In the genomic region with DNA sequence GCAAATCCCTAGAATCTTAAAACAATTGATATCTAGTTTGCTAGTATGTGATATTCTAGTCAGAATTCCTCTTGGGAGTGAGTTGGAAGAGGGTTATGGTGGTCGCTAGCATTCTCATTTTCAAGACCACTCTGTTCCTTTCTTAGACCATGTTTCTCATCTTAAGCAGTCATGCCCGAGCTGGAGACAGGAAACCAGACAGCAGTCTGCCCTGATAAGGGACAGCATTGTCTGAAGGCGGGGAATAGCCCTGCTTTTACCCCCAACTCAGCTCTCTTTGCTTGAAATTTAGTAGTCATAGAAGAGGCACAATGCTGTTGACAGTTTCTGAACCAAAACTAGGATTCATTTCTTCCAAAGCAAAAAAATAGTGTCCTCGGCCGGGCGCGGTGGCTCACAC, we compare ENCODE assay signal across 11 cellular contexts. TPM values are rescaled to one million over a fixed set of nuclear protein-coding genes. Genes with fewer than 3 reads are reported as not detected.
DNase-seq lines count a peak whose midpoint lies in the region; ATAC-seq, FAIRE-seq and TF ChIP-seq lines count a peak whose summit lies in the region.
"Had no signal": no experiment of that assay in that cellular context is flagged by ENCODE, and none has a peak within 500 bp of the region (broad histone marks: within the 10 kb centered on the region; RNA-seq: fewer than 3 reads in every experiment).

No MANE protein-coding gene starts in this region.

- H3F3A ChIP-seq in SK-N-SH (replicated peaks; ENCODE audit: insufficient read depth), result peaks cover 23% of the 10 kb centered on the region

- in situ Hi-C loops in GM12878 (cut with MboI), result no loop called here
- in situ Hi-C loops in G401 (cut with HindIII; ENCODE audit: low sequenced_read_pairs), result loop anchor here (10.0 kb wide), 1 partner anchor 84 kb away; no protein-coding TSS in a partner anchor

- TF ChIP-seq EP300 in SK-N-SH (IDR thresholded peaks at IDR 0.05; ENCODE audit: borderline replicate concordance in 1 of 2, low read depth in 1 of 2, low read length in 1 of 2) (no peak), GM12878 (IDR thresholded peaks at IDR 0.05; ENCODE audit: borderline replicate concordance in 1 of 2, control insufficient read depth in 1 of 2, low read depth in 2 of 2, low read length in 2 of 2) (no peak)

- CTCF ChIA-PET in SK-N-SH (lab: Yijun Ruan, JAX), result interaction anchor here (0.9 to 5.2 kb wide), 3 partner anchors 9 to 490 kb away, joined by 3 to 27 read pairs (median 3); no protein-coding TSS in a partner anchor
- CTCF ChIA-PET in GM12878 (lab: Yijun Ruan, JAX), result interaction anchor here (0.6 to 5.5 kb wide), 5 partner anchors 13 to 599 kb away, joined by 3 to 67 read pairs (median 11); no protein-coding TSS in a partner anchor

- BruUV-seq in GM12878 (replicated peaks; lab: Mats Ljungman, UMichigan), result no TSS peak

- no peak for TF ChIP-seq POLR2A in GM12878 (IDR thresholded peaks at IDR 0.05; ENCODE audit: low read depth, low read length)
- TF ChIP-seq POLR2A in lower leg skin (IDR thresholded peaks at IDR 0.05), result no peak

- H3K27me3 ChIP-seq in SK-N-SH (ENCODE audit: insufficient read depth), result no peaks in the 10 kb centered on the region
- H3K27me3 ChIP-seq in GM12878 (replicated peaks in 1 of 2; ENCODE audit: control insufficient read depth in 2 of 2, insufficient read depth in 2 of 2, low read length in 1 of 2), result peaks cover 0 to 4% of the 10 kb centered on the region in 2 experiments; a peak in 1 of 4 replicates
- no peaks in the 10 kb centered on the region for H3K27me3 ChIP-seq in lower lobe of right lung (ENCODE audit: low read depth)

- ATAC-seq in SK-N-SH treated with all-trans-retinoic acid at 6 μM for 48 hours, result no peak
- ATAC-seq in GM12878, result no peak
- no peak for ATAC-seq in lower lobe of right lung

- peaks cover 0 to 3% of the 10 kb centered on the region in 2 experiments for H3K36me3 ChIP-seq in SK-N-SH (replicated peaks in 1 of 2; ENCODE audit: control insufficient read depth in 1 of 2, insufficient read depth in 2 of 2, low read length in 1 of 2)
- no peaks in the 10 kb centered on the region for H3K36me3 ChIP-seq in GM12878 (ENCODE audit: control insufficient read depth in 2 of 2, insufficient read depth in 2 of 2, low read length in 1 of 2)
- no peaks in the 10 kb centered on the region for H3K36me3 ChIP-seq in lower lobe of right lung

- H3K9me2 ChIP-seq in SK-N-SH, result no peaks in the 10 kb centered on the region

- POLR2A ChIA-PET in SK-N-SH (lab: Yijun Ruan, JAX) (no interaction called here), GM12878 (lab: Charles Lee) (interaction anchor here (0.9 kb wide), 1 partner anchor 349 kb away, joined by 4 read pairs; no protein-coding TSS in a partner anchor)

- H3K4me2 ChIP-seq in SK-N-SH, result peak overlapping the region; percentile 83
- H3K4me2 ChIP-seq in GM12878 (ENCODE audit: control insufficient read depth, insufficient read depth), result peak overlapping the region; percentile 21; the same call in 1 of the 2 replicates

- H3K79me2 ChIP-seq in SK-N-SH (ENCODE audit: insufficient read depth) (peaks cover 98% of the 10 kb centered on the region), GM12878 (ENCODE audit: control insufficient read depth, insufficient read depth, low read length) (peaks cover 83% of the 10 kb centered on the region)

- H3K4me3 ChIP-seq in SK-N-SH (ENCODE audit: low read depth in 2 of 2, low read length in 1 of 2) (no peak overlapping the region), GM12878 (no peak overlapping the region), lower lobe of right lung (peak overlapping the region; percentile 18), lower leg skin (ENCODE audit: low read depth, poor library complexity, severe bottlenecking) (no peak overlapping the region)

- 81% methylated on average over 7 of the region's 7 CpGs for WGBS in SK-N-SH (ENCODE audit: low lambda C conversion rate)
- 69% methylated on average over 7 of the region's 7 CpGs for WGBS in GM12878 (ENCODE audit: insufficient coverage, insufficient replicate concordance, low lambda C conversion rate, missing lambda C conversion rate)
- 69 to 74% methylated on average over 7 of the region's 7 CpGs for WGBS in lower leg skin, 2 donors

- TF ChIP-seq CTCF in SK-N-SH (IDR thresholded peaks at IDR 0.05) (no peak), GM12878 (IDR thresholded peaks at IDR 0.05 in 2 of 3, conservative IDR thresholded peaks at IDR 0.05 in 1 of 3; ENCODE audit: control insufficient read depth in 2 of 3, extremely low read depth in 1 of 3, insufficient read depth in 1 of 3, low read depth in 3 of 3, low read length in 3 of 3) (no peak), lower lobe of right lung (IDR thresholded peaks at IDR 0.05) (no peak), lower leg skin (IDR thresholded peaks at IDR 0.05) (no peak)

- H3K9ac ChIP-seq in SK-N-SH (no peak overlapping the region; the same call in 1 of the 2 replicates), GM12878 (ENCODE audit: control insufficient read depth, insufficient read depth, low read length) (peak overlapping the region; percentile 22; the same call in 1 of the 2 replicates)

- H2AFZ ChIP-seq in SK-N-SH (ENCODE audit: low read depth), result no peak overlapping the region
- H2AFZ ChIP-seq in GM12878 (ENCODE audit: control insufficient read depth, low read depth, low read length), result no peak overlapping the region

- no peaks in the 10 kb centered on the region for H3K9me3 ChIP-seq in SK-N-SH
- no peaks in the 10 kb centered on the region for H3K9me3 ChIP-seq in GM12878 (replicated peaks; ENCODE audit: control insufficient read depth, insufficient read depth, low read length)
- no peaks in the 10 kb centered on the region for H3K9me3 ChIP-seq in lower lobe of right lung

- peaks cover 50% of the 10 kb centered on the region for H4K20me1 ChIP-seq in SK-N-SH (ENCODE audit: insufficient read depth)
- no peaks in the 10 kb centered on the region for H4K20me1 ChIP-seq in GM12878 (ENCODE audit: control insufficient read depth, insufficient read depth)

- SMC1A ChIA-PET in GM12878 (lab: Charles Lee; ENCODE audit: uncharacterized antibody, unreplicated experiment), result interaction anchor here (1.0 to 8.4 kb wide), 9 partner anchors 61 to 609 kb away, joined by 3 to 82 read pairs (median 5); no protein-coding TSS in a partner anchor

- H3K27ac ChIP-seq in SK-N-SH (ENCODE audit: low read depth in 2 of 2, low read length in 1 of 2) (peak overlapping the region; percentile 97 to 99; a peak in 2 of 4 replicates), GM12878 (ENCODE audit: control insufficient read depth, insufficient read depth) (0 out of 2 replicates have a peak overlapping the region, but pooled peaks have one; percentile 34), lower lobe of right lung (peak overlapping the region; percentile 100), substantia nigra (ENCODE audit: low read depth, low read length, poor library complexity, severe bottlenecking) (peak overlapping the region; percentile 39)

- RAD21 ChIA-PET in GM12878 (lab: Charles Lee; ENCODE audit: unreplicated experiment), result interaction anchor here (7.0 to 7.2 kb wide), 2 partner anchors 350 to 489 kb away, joined by 48 to 66 read pairs; no protein-coding TSS in a partner anchor

- H3K4me1 ChIP-seq in SK-N-SH (ENCODE audit: control insufficient read depth in 1 of 2, insufficient read depth in 2 of 2, low read depth in 1 of 2, low read length in 1 of 2), result peaks cover 63 to 66% of the 10 kb centered on the region in 2 experiments
- peaks cover 47% of the 10 kb centered on the region for H3K4me1 ChIP-seq in GM12878 (ENCODE audit: control insufficient read depth, insufficient read depth, low read length)
- H3K4me1 ChIP-seq in lower lobe of right lung, result peaks cover 78% of the 10 kb centered on the region

- FAIRE-seq in GM12878 (lab: Jason Lieb, UNC), result no peak

- no peak for DNase-seq in SK-N-SH
- DNase-seq in GM12878 (ENCODE audit: low read depth, low spot score), result no peak
- DNase-seq in lower lobe of right lung, result no peak
- DNase-seq in substantia nigra (lab: John Stamatoyannopoulos, UW), result no peak
- no peak for DNase-seq in activated effector memory CD4-positive, alpha-beta T cell treated with Interleukin-2 at 50 U/mL for 16 hours
- DNase-seq in lower leg skin (ENCODE audit: low spot score in 2 of 2), result no peak
- no peak for DNase-seq in G401 (ENCODE audit: low spot score)
- DNase-seq: 8988T; activated CD4-positive, alpha-beta T cell treated with anti-CD3 and anti-CD28 coated beads for 1 hour; NCI-H2029 had no signal

- intact Hi-C loops in GM12878 (cut with micrococcal nuclease; ENCODE audit: unreplicated experiment), result loop anchor here (5.0 kb wide), 1 partner anchor 147 kb away; no protein-coding TSS in a partner anchor
- intact Hi-C loops in lower lobe of right lung (cut with DNase I), result loop anchor here (5.0 kb wide), 1 partner anchor 352 kb away; no protein-coding TSS in a partner anchor
- intact Hi-C loops in lower leg skin (cut with DNase I; ENCODE audit: low total_unique reads), result no loop called here

- no peak for TF ChIP-seq RAD21 in SK-N-SH (IDR thresholded peaks at IDR 0.05; ENCODE audit: low read length)
- no peak for TF ChIP-seq RAD21 in GM12878 (IDR thresholded peaks at IDR 0.05; ENCODE audit: insufficient read depth, low read depth, low read length)

TF ChIP-seq in SK-N-SH treated with all-trans-retinoic acid at 6 μM for 48 hours, 23 proteins besides CTCF, POLR2A, EP300 and RAD21 (continues in another document):
- no peak for TF ChIP-seq TOX (CRISPR knock-in tag; IDR thresholded peaks at IDR 0.05; ENCODE audit: borderline replicate concordance)

RNA-seq across cellular contexts. Expression of gene KLF3, which starts 5.2 kb away (rescaled TPM):
- polyA plus RNA-seq in SK-N-SH (2012; rRNA removed) (8.2 and 8.9 TPM in 2 replicates), GM12878 (2011; rRNA removed) (4.1 and 4.7 TPM in 2 replicates), GM12878 (2014; fragmentation: Illumina TruSeq; extraction: Trizol) (4.1 and 4.9 TPM in 2 replicates), GM12878 (2014; fragmentation: Nextera tagmentation; extraction: Ambion mirVana) (1 to 10 TPM; 1.4 to 1.5 TPM), GM12878 (2014; rRNA removed) (2.4 TPM in 2 replicates), GM12878 (2016; fragmentation: Nextera tagmentation; extraction: Ambion mirVana) (1 to 10 TPM; 1.4 to 1.7 TPM)
- polyA plus RNA-seq in SK-N-SH (2012; cell fraction: cytosol; rRNA removed), result 9.7 and 10.4 TPM in 2 replicates
- 6.0 and 11.1 TPM in 2 replicates for polyA plus RNA-seq in SK-N-SH (2012; cell fraction: nucleus; rRNA removed)
- 9.0 and 9.1 TPM in 2 replicates for total RNA-seq in GM12878 (2013; cell fraction: nucleolus; rRNA removed)
- total RNA-seq in GM12878 (2014; rRNA removed) (2.2 and 2.3 TPM in 2 replicates), GM12878 (2014; rRNA removed; fragmentation: Illumina TruSeq; extraction: Trizol) (1.9 and 2.6 TPM in 2 replicates), GM12878 (2021) (5.7 and 5.8 TPM in 2 replicates), lower lobe of right lung (58.0 TPM), lower leg skin (100 to 1,000 TPM; 131 to 224 (median 142) TPM)
- 11.5 TPM for polyA plus RNA-seq in GM12878 (2011; ENCODE audit: low read depth)
- polyA plus RNA-seq in GM12878 (2011; cell fraction: cytosol; rRNA removed), result 3.3 TPM in 2 replicates
- polyA plus RNA-seq in GM12878 (2011; cell fraction: nucleus; rRNA removed), result 5.8 and 6.0 TPM in 2 replicates
- polyA plus RNA-seq in GM12878 (2012), result 15.4 and 15.8 TPM in 2 replicates
- 7.2 and 9.9 TPM in 2 replicates for polyA minus RNA-seq in GM12878 (2011; rRNA and poly(A)+ RNA removed)
- 2.8 and 3.8 TPM in 2 replicates for polyA minus RNA-seq in GM12878 (2011; cell fraction: cytosol; rRNA and poly(A)+ RNA removed)
- polyA minus RNA-seq in GM12878 (2011; cell fraction: nucleus; rRNA and poly(A)+ RNA removed), result 12.6 and 20.4 TPM in 2 replicates
- 3.0 and 5.1 TPM in 2 replicates for total RNA-seq in G401 (2014; rRNA removed; shearing (Covaris generic))

Comparison
In these comparisons a context has a peak if more than half of its experiments do, and no peak if none do; other contexts are left out.
1. H3K27ac ChIP-seq: peak in every context shown above with its lines; median percentile 100 in lower lobe of right lung; 98 in SK-N-SH; 39 in substantia nigra; 34 in GM12878.